In genomic region chr14:36495666-36496065, GRCh38 we compare ENCODE assay signal across 30 cellular contexts. TPM values are rescaled to one million over a fixed set of nuclear protein-coding genes. Genes with fewer than 3 reads are reported as not detected.
"Had no signal": no experiment of that assay in that cellular context is flagged by ENCODE, and none has a peak within 500 bp of the region (broad histone marks: within the 10 kb centered on the region; RNA-seq: fewer than 3 reads in every experiment).

No MANE protein-coding gene starts in this region.

- H3K36me3 ChIP-seq: breast epithelium, ovary had no signal

- H3K4me3 ChIP-seq: breast epithelium, ovary, skin epidermis, testis had no signal

- DNase-seq: activated CD4-positive, alpha-beta T cell treated with anti-CD3 and anti-CD28 coated beads for 36 hours; activated CD4-positive, CD25-positive, alpha-beta regulatory T cell; activated CD8-positive, alpha-beta memory T cell treated with anti-CD3 and anti-CD28 coated beads, Interleukin-2, amount 10 ng/mL, durations not matched to agents 7 days and 5 days; activated CD8-positive, alpha-beta T cell treated with anti-CD3 and anti-CD28 coated beads, Interleukin-2, amount 10 ng/mL, durations not matched to agents 7 days and 5 days; activated T-cell treated with anti-CD3 and anti-CD28 coated beads, Interleukin-2, amount 50 U/mL, for 48 hours; central memory CD4-positive, alpha-beta T cell; endodermal cell; foreskin fibroblast; head of caudate nucleus; hippocampal formation; immature natural killer cell; kidney; left colon; midbrain; naive thymus-derived CD4-positive, alpha-beta T cell; ovary; stimulated activated CD4-positive, alpha-beta T cell treated with anti-CD3 and anti-CD28 coated beads, Interleukin-12 subunit alpha, Interleukin-12 subunit beta, amount 100 ng/mL, for 4 hours; stimulated activated CD4-positive, alpha-beta T cell treated with anti-CD3 and anti-CD28 coated beads, Interleukin-4, amount 100 ng/mL, for 1 hour; stimulated activated naive CD8-positive, alpha-beta T cell treated with anti-CD3 and anti-CD28 coated beads, Interleukin-15, Interleukin-2, amounts not matched to agents 100 U/mL and 50 U/mL, for 24 hours; testis; trophoblast cell had no signal

- H3K27me3 ChIP-seq: ovary, testis had no signal

- H3K27ac ChIP-seq: breast epithelium, ovary, skin epidermis, testis had no signal

- ATAC-seq: activated CD4-positive, alpha-beta T cell treated with anti-CD3 and anti-CD28 coated beads for 36 hours; activated CD8-positive, alpha-beta memory T cell treated with anti-CD3 and anti-CD28 coated beads, Interleukin-2, amount 10 ng/mL, durations not matched to agents 7 days and 5 days; activated CD8-positive, alpha-beta T cell treated with anti-CD3 and anti-CD28 coated beads, Interleukin-2, amount 10 ng/mL, durations not matched to agents 7 days and 5 days; activated naive CD4-positive, alpha-beta T cell treated with anti-CD3 and anti-CD28 coated beads, Interleukin-2, amount 50 U/mL, for 72 hours; esophagus mucosa; left colon; naive thymus-derived CD4-positive, alpha-beta T cell; sciatic nerve; stimulated activated naive CD8-positive, alpha-beta T cell treated with anti-CD3 and anti-CD28 coated beads, Interleukin-15, Interleukin-2, amounts not matched to agents 100 U/mL and 50 U/mL, for 24 hours had no signal

- H3K9me3 ChIP-seq: breast epithelium, ovary, testis had no signal

- H3K4me1 ChIP-seq: breast epithelium, testis had no signal

RNA-seq across cellular contexts. Expression of gene NKX2-1, which starts 24.4 kb away (rescaled TPM):
- total RNA-seq: activated CD4-positive, alpha-beta T cell treated with anti-CD3 and anti-CD28 coated beads for 36 hours; activated CD8-positive, alpha-beta memory T cell treated with anti-CD3 and anti-CD28 coated beads, Interleukin-2, amount 10 ng/mL, durations not matched to agents 7 days and 5 days; activated CD8-positive, alpha-beta T cell treated with anti-CD3 and anti-CD28 coated beads, Interleukin-2, amount 10 ng/mL, durations not matched to agents 7 days and 5 days; activated naive CD4-positive, alpha-beta T cell treated with anti-CD3 and anti-CD28 coated beads, Interleukin-2, amount 50 U/mL, for 72 hours; activated T-helper 2 cell treated with anti-CD3 and anti-CD28 coated beads, Interferon-gamma antibody, Interleukin-2, Interleukin-4, amounts not matched to agents 10 μg/mL and 5 μg/mL and 100 μg/mL, durations not matched to agents 14 hours and 24 hours and 36 hours; breast epithelium; esophagus mucosa; kidney; left colon; lower leg skin; naive thymus-derived CD4-positive, alpha-beta T cell; progenitor cell of endocrine pancreas; renal cortical epithelial cell had no signal
